In genomic region chr2:174841931-174842330, GRCh38 we compare ENCODE assay signal across 18 cellular contexts.
"Had no signal": no experiment of that assay in that cellular context is flagged by ENCODE, and none has a peak within 500 bp of the region (broad histone marks: within the 10 kb centered on the region; RNA-seq: fewer than 3 reads in every experiment).

No MANE protein-coding gene starts in this region.

- H3K4me3 ChIP-seq: spleen, upper lobe of right lung had no signal

- H3K27ac ChIP-seq: brain microvascular endothelial cell, spleen, upper lobe of right lung had no signal

- DNase-seq: activated B cell treated with CpG ODN at 0.5 μM for 24 hours; activated CD4-positive, alpha-beta memory T cell treated with anti-CD3 and anti-CD28 coated beads for 36 hours; activated CD4-positive, alpha-beta T cell treated with anti-CD3 and anti-CD28 coated beads for 4 hours; activated effector memory CD4-positive, alpha-beta T cell treated with Interleukin-2 at 50 U/mL for 16 hours; activated naive CD4-positive, alpha-beta T cell treated with anti-CD3 and anti-CD28 coated beads, Interleukin-2, amount 10 ng/mL, durations not matched to agents 7 days and 5 days; activated naive CD8-positive, alpha-beta T cell treated with anti-CD3 and anti-CD28 coated beads, Interleukin-2, amount 50 U/mL, for 24 hours; activated T-cell treated with anti-CD3 and anti-CD28 coated beads, Interleukin-2, amount 50 U/mL, for 4 hours; brain microvascular endothelial cell; cerebellar nuclear complex; cortex of kidney; effector CD4-positive, alpha-beta T cell; natural killer cell; spleen; stimulated activated CD4-positive, alpha-beta T cell treated with anti-CD3 and anti-CD28 coated beads, Interleukin-4, amount 100 ng/mL, for 4 hours; upper lobe of right lung had no signal

- H3K9me3 Mint-ChIP-seq: activated B cell treated with CpG ODN at 0.5 μM for 24 hours; activated CD4-positive, alpha-beta memory T cell treated with anti-CD3 and anti-CD28 coated beads for 36 hours; activated naive CD4-positive, alpha-beta T cell treated with anti-CD3 and anti-CD28 coated beads, Interleukin-2, amount 10 ng/mL, durations not matched to agents 7 days and 5 days; activated naive CD8-positive, alpha-beta T cell treated with anti-CD3 and anti-CD28 coated beads, Interleukin-2, amount 50 U/mL, for 24 hours; activated T-cell treated with anti-CD3 and anti-CD28 coated beads, Interleukin-2, amount 50 U/mL, for 4 hours; memory B cell; natural killer cell; stimulated activated memory B cell treated with anti-CD40 and anti-IgM and Interleukin-4, amounts not matched to agents 10 μg/mL and 1 μg/mL and 100 μg/mL, for 72 hours; T-helper 1 cell treated with Interleukin-12 subunit alpha and Interleukin-12 subunit beta and Interleukin-4 antibody, amounts not matched to agents 30 μg/mL and 1 μg/mL, for 36 hours had no signal

- H3K27me3 ChIP-seq: brain microvascular endothelial cell, spleen, upper lobe of right lung had no signal

- H3K4me1 ChIP-seq: spleen, upper lobe of right lung had no signal

- H3K4me3 Mint-ChIP-seq: activated B cell treated with CpG ODN at 0.5 μM for 24 hours; activated CD4-positive, alpha-beta memory T cell treated with anti-CD3 and anti-CD28 coated beads for 36 hours; activated naive CD4-positive, alpha-beta T cell treated with anti-CD3 and anti-CD28 coated beads, Interleukin-2, amount 10 ng/mL, durations not matched to agents 7 days and 5 days; activated naive CD8-positive, alpha-beta T cell treated with anti-CD3 and anti-CD28 coated beads, Interleukin-2, amount 50 U/mL, for 24 hours; activated T-cell treated with anti-CD3 and anti-CD28 coated beads, Interleukin-2, amount 50 U/mL, for 4 hours; memory B cell; natural killer cell; stimulated activated memory B cell treated with anti-CD40 and anti-IgM and Interleukin-4, amounts not matched to agents 10 μg/mL and 1 μg/mL and 100 μg/mL, for 72 hours; T-helper 1 cell treated with Interleukin-12 subunit alpha and Interleukin-12 subunit beta and Interleukin-4 antibody, amounts not matched to agents 30 μg/mL and 1 μg/mL, for 36 hours had no signal

- H3K9me3 ChIP-seq: spleen, upper lobe of right lung had no signal

- ATAC-seq: activated naive CD8-positive, alpha-beta T cell treated with anti-CD3 and anti-CD28 coated beads, Interleukin-2, amount 50 U/mL, for 24 hours; activated T-cell treated with anti-CD3 and anti-CD28 coated beads, Interleukin-2, amount 50 U/mL, for 4 hours; natural killer cell; stimulated activated memory B cell treated with anti-CD40 and anti-IgM and Interleukin-4, amounts not matched to agents 10 μg/mL and 1 μg/mL and 100 μg/mL, for 72 hours; upper lobe of right lung had no signal

- H3K36me3 Mint-ChIP-seq: activated CD4-positive, alpha-beta memory T cell treated with anti-CD3 and anti-CD28 coated beads for 36 hours; activated naive CD4-positive, alpha-beta T cell treated with anti-CD3 and anti-CD28 coated beads, Interleukin-2, amount 10 ng/mL, durations not matched to agents 7 days and 5 days; memory B cell; natural killer cell; stimulated activated memory B cell treated with anti-CD40 and anti-IgM and Interleukin-4, amounts not matched to agents 10 μg/mL and 1 μg/mL and 100 μg/mL, for 72 hours had no signal

- H3K36me3 ChIP-seq: brain microvascular endothelial cell, spleen, upper lobe of right lung had no signal

- H3K27ac Mint-ChIP-seq: activated B cell treated with CpG ODN at 0.5 μM for 24 hours; activated CD4-positive, alpha-beta memory T cell treated with anti-CD3 and anti-CD28 coated beads for 36 hours; activated naive CD4-positive, alpha-beta T cell treated with anti-CD3 and anti-CD28 coated beads, Interleukin-2, amount 10 ng/mL, durations not matched to agents 7 days and 5 days; activated naive CD8-positive, alpha-beta T cell treated with anti-CD3 and anti-CD28 coated beads, Interleukin-2, amount 50 U/mL, for 24 hours; memory B cell; natural killer cell; stimulated activated memory B cell treated with anti-CD40 and anti-IgM and Interleukin-4, amounts not matched to agents 10 μg/mL and 1 μg/mL and 100 μg/mL, for 72 hours; T-helper 1 cell treated with Interleukin-12 subunit alpha and Interleukin-12 subunit beta and Interleukin-4 antibody, amounts not matched to agents 30 μg/mL and 1 μg/mL, for 36 hours had no signal

- H3K4me1 Mint-ChIP-seq: activated B cell treated with CpG ODN at 0.5 μM for 24 hours; activated naive CD4-positive, alpha-beta T cell treated with anti-CD3 and anti-CD28 coated beads, Interleukin-2, amount 10 ng/mL, durations not matched to agents 7 days and 5 days; memory B cell; natural killer cell; stimulated activated memory B cell treated with anti-CD40 and anti-IgM and Interleukin-4, amounts not matched to agents 10 μg/mL and 1 μg/mL and 100 μg/mL, for 72 hours had no signal
